ENCODE assay signal across 8 cellular contexts in the genomic region with DNA sequence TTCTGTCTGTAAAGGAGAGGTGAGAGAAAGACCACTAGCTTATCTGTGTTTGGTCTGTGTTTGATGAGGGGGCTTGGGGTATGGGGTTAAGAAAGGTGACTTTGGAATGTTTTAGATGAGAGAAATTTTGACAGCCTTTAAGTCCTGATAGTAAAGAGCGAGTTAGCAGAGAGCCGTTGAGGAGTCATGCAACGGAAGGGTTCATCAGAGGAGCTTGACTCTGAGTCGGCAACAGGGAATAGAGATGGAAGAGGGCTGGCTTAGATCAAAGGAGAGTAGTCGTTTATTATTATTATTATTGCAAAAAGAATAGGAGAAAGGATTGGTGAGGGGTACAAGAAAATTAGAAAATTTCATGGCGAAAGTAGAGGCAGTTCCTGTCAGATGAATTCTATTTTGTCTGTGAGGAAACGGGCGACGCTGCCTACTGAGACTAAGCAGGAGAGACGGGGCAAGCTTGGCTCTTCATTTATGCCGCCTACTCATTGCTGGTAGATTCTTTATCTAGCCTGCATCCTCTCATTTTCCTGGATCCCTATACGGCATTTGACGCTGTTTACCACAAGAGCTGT. TPM values are rescaled to one million over a fixed set of nuclear protein-coding genes. Genes with fewer than 3 reads are reported as not detected.
DNase-seq lines count a peak whose midpoint lies in the region; ATAC-seq and TF ChIP-seq lines count a peak whose summit lies in the region.

No MANE protein-coding gene starts in this region.

- H3K4me1 ChIP-seq in psoas muscle: peaks cover 3% of the 10 kb centered on the region

- H3K27me3 ChIP-seq in AG04450 (ENCODE audit: control insufficient read depth, insufficient read depth, low read length): no peaks in the 10 kb centered on the region
- no peaks in the 10 kb centered on the region for H3K27me3 ChIP-seq in psoas muscle (ENCODE audit: insufficient read depth in 3 of 3, low read length in 2 of 3)

- POLR2A ChIA-PET in AG04450 (lab: Yijun Ruan, JAX): no interaction called here

- H3K9me3 ChIP-seq in AG04450 (ENCODE audit: control insufficient read depth, insufficient read depth, low read length) (peaks cover 13% of the 10 kb centered on the region), psoas muscle (no peaks in the 10 kb centered on the region)

- no peak overlapping the region for H3K27ac ChIP-seq in AG04450 (ENCODE audit: low read depth, low read length)
- peak overlapping the region; percentile 79 for H3K27ac ChIP-seq in psoas muscle

- DNase-seq in AG04450 (ENCODE audit: low read depth, low spot score) (no peak), SW480 (ENCODE audit: low spot score) (peak; percentile 1), fibroblast of pulmonary artery (ENCODE audit: low read depth) (no peak), psoas muscle (no peak), hippocampal formation (lab: John Stamatoyannopoulos, UW) (no peak), T1000 (lab: John Stamatoyannopoulos, UW) (no peak), NCI-H187 treated with DMSO at 0.1 percent for 48 hours (lab: John Stamatoyannopoulos, UW) (no peak)

- 27 to 39% (median 28%) methylated on average over 13 of the region's 13 CpGs for WGBS in psoas muscle, 3 donors

- no peaks in the 10 kb centered on the region for H3K36me3 ChIP-seq in psoas muscle (ENCODE audit: insufficient read depth in 1 of 2, low read depth in 1 of 2)

- ATAC-seq in GM21447 (IDR thresholded peaks at IDR 0.05; ENCODE audit: unreplicated experiment) (peak; percentile 19), psoas muscle (peak in 1 of 4 donors; percentile 50)

- TF ChIP-seq CTCF in AG04450 (IDR thresholded peaks at IDR 0.05; ENCODE audit: low read depth, low read length) (no peak), fibroblast of pulmonary artery (IDR thresholded peaks at IDR 0.05; ENCODE audit: low read length, missing control alignments) (no peak), psoas muscle (IDR thresholded peaks at IDR 0.05) (no peak)

- peak overlapping the region; percentile 63 for H3K4me3 ChIP-seq in AG04450 (ENCODE audit: low read depth, low read length)
- peak overlapping the region; percentile 79 for H3K4me3 ChIP-seq in fibroblast of pulmonary artery (replicated peaks; ENCODE audit: low read depth, low read length)
- peak overlapping the region; percentile 80 for H3K4me3 ChIP-seq in psoas muscle

- intact Hi-C loops in psoas muscle (cut with DNase I): no loop called here

- CTCF ChIA-PET in AG04450 (lab: Charles Lee): no interaction called here

RNA-seq across cellular contexts. Expression of gene VAMP7, which starts 0.5 kb away (rescaled TPM):
- polyA plus RNA-seq in AG04450 (2011; rRNA removed): 54.9 and 77.6 TPM in 2 replicates
- 24.5 and 38.4 TPM in 2 replicates for polyA minus RNA-seq in AG04450 (2011; rRNA and poly(A)+ RNA removed)
- 10 to 100 TPM; 18.4 to 28.3 (median 22.1) TPM for total RNA-seq in psoas muscle
- 10 to 100 TPM; 20.8 to 55.0 (median 29.9) TPM for polyA plus RNA-seq in psoas muscle
